Comparison of ENCODE assay signal across 11 cellular contexts in genomic region chr1:116777831-116778830, GRCh38. TPM values are rescaled to one million over a fixed set of nuclear protein-coding genes. Genes with fewer than 3 reads are reported as not detected.
A peak's percentile ranks its signal among the peaks of the same experiment; 100 is the strongest.
DNase-seq lines count a peak whose midpoint lies in the region; ATAC-seq and TF ChIP-seq lines count a peak whose summit lies in the region.
"Had no signal": no experiment of that assay in that cellular context is flagged by ENCODE, and none has a peak within 500 bp of the region (broad histone marks: within the 10 kb centered on the region; RNA-seq: fewer than 3 reads in every experiment).

No MANE protein-coding gene starts in this region.

- H3K4me2 ChIP-seq in MM.1S (ENCODE audit: low read depth, low read length) (peak overlapping the region; percentile 47; the same call in 1 of the 2 replicates), smooth muscle cell (no peak overlapping the region)

- TF ChIP-seq CTCF in MM.1S (IDR thresholded peaks at IDR 0.05; ENCODE audit: low read length) (no peak), cardiac fibroblast (IDR thresholded peaks at IDR 0.05; ENCODE audit: low read depth, low read length) (no peak), smooth muscle cell (IDR thresholded peaks at IDR 0.05; ENCODE audit: borderline replicate concordance, insufficient read depth, poor library complexity, severe bottlenecking) (no peak), mesothelial cell of epicardium (IDR thresholded peaks at IDR 0.05; ENCODE audit: unreplicated experiment) (no peak)

- peaks cover 18% of the 10 kb centered on the region for H3K9me3 Mint-ChIP-seq in mesothelial cell of epicardium

- H2AFZ ChIP-seq in MM.1S (ENCODE audit: low read length): peak overlapping the region; percentile 48; the same call in 1 of the 2 replicates
- H2AFZ ChIP-seq in smooth muscle cell (ENCODE audit: low read depth): peak overlapping the region; percentile 16

- H3K79me2 ChIP-seq in MM.1S (ENCODE audit: low read length): no peaks in the 10 kb centered on the region
- no peaks in the 10 kb centered on the region for H3K79me2 ChIP-seq in smooth muscle cell (ENCODE audit: low read depth)

- H3K27me3 Mint-ChIP-seq in mesothelial cell of epicardium (ENCODE audit: low read depth): no peaks in the 10 kb centered on the region

- H3K9me3 ChIP-seq in MM.1S (replicated peaks; ENCODE audit: insufficient read depth, low read length) (no peaks in the 10 kb centered on the region), smooth muscle cell (replicated peaks; ENCODE audit: low read depth) (no peaks in the 10 kb centered on the region)
- H3K9me3 ChIP-seq: upper lobe of right lung had no signal

- H3K36me3 Mint-ChIP-seq in mesothelial cell of epicardium: peaks cover 2% of the 10 kb centered on the region

- H3K4me1 ChIP-seq in MM.1S (ENCODE audit: low read length) (0 out of 2 replicates have a peak, but pooled peaks cover 6% of the 10 kb centered on the region), smooth muscle cell (ENCODE audit: low read depth) (no peaks in the 10 kb centered on the region)
- H3K4me1 ChIP-seq: upper lobe of right lung had no signal

- ATAC-seq in activated CD4-positive, CD25-positive, alpha-beta regulatory T cell treated with anti-CD3 and anti-CD28 coated beads, Interleukin-2, amount 50 U/mL, for 24 hours: peak; percentile 81 to 82
- ATAC-seq: upper lobe of right lung had no signal

- H4K20me1 ChIP-seq in MM.1S (ENCODE audit: insufficient read depth, low read length) (no peaks in the 10 kb centered on the region), smooth muscle cell (ENCODE audit: low read depth) (no peaks in the 10 kb centered on the region)

- H3K27me3 ChIP-seq in MM.1S (replicated peaks; ENCODE audit: insufficient read depth, low read length) (no peaks in the 10 kb centered on the region), smooth muscle cell (ENCODE audit: low read depth) (no peaks in the 10 kb centered on the region)
- H3K27me3 ChIP-seq: upper lobe of right lung had no signal

- no peaks in the 10 kb centered on the region for H3K9me2 ChIP-seq in MM.1S (replicated peaks; ENCODE audit: insufficient read depth, low read length)

- no peak overlapping the region for H3K4me3 Mint-ChIP-seq in mesothelial cell of epicardium

- no peaks in the 10 kb centered on the region for H3K4me1 Mint-ChIP-seq in mesothelial cell of epicardium

- H3K9ac ChIP-seq in MM.1S (ENCODE audit: low read length) (no peak overlapping the region), smooth muscle cell (ENCODE audit: low read depth) (no peak overlapping the region)

- H3F3A ChIP-seq in MM.1S (ENCODE audit: insufficient read depth, low read length): no peaks in the 10 kb centered on the region
- peaks cover 4% of the 10 kb centered on the region for H3F3A ChIP-seq in smooth muscle cell (ENCODE audit: low read depth)

- no peaks in the 10 kb centered on the region for H3K36me3 ChIP-seq in MM.1S (replicated peaks; ENCODE audit: insufficient read depth, low read length)
- no peaks in the 10 kb centered on the region for H3K36me3 ChIP-seq in smooth muscle cell (ENCODE audit: low read depth)
- H3K36me3 ChIP-seq: upper lobe of right lung had no signal

- no peak for DNase-seq in activated CD4-positive, CD25-positive, alpha-beta regulatory T cell treated with anti-CD3 and anti-CD28 coated beads, Interleukin-2, amount 50 U/mL, for 72 hours
- no peak for DNase-seq in MM.1S
- DNase-seq in cardiac fibroblast (ENCODE audit: low read depth in 2 of 2): peak; percentile 60 to 68
- no peak for DNase-seq in smooth muscle cell (lab: John Stamatoyannopoulos, UW; ENCODE audit: unreplicated experiment)
- no peak for DNase-seq in iPS-NIHi7 (ENCODE audit: extremely low spot score)
- no peak for DNase-seq in activated gamma-delta T cell treated with Interleukin-2 at 50 U/mL for 16 hours
- no peak for DNase-seq in mesothelial cell of epicardium (ENCODE audit: low spot score in 2 of 2, unreplicated experiment in 2 of 2)
- DNase-seq: AML-193, upper lobe of right lung had no signal

- peak overlapping the region; percentile 18; the same call in 1 of the 2 replicates for H3K27ac ChIP-seq in MM.1S (ENCODE audit: low read length)
- H3K27ac ChIP-seq in smooth muscle cell (ENCODE audit: low read depth): peak overlapping the region; percentile 6
- H3K27ac ChIP-seq: upper lobe of right lung had no signal

- 50% methylated on average over 3 of the region's 3 CpGs for WGBS in smooth muscle cell (ENCODE audit: low lambda C conversion rate)

- H3K27ac Mint-ChIP-seq in mesothelial cell of epicardium: no peak overlapping the region

- H3K4me3 ChIP-seq in MM.1S (ENCODE audit: low read length) (no peak overlapping the region), cardiac fibroblast (replicated peaks in 1 of 2; ENCODE audit: low read depth in 2 of 2, low read length in 2 of 2) (no peak overlapping the region), smooth muscle cell (no peak overlapping the region)
- H3K4me3 ChIP-seq: skin epidermis, upper lobe of right lung had no signal

RNA-seq across cellular contexts. Expression of gene CD2, which starts 23.9 kb away (rescaled TPM):
- not detected in 2 replicates for total RNA-seq in smooth muscle cell
- polyA plus RNA-seq in smooth muscle cell: not detected in 2 replicates
- not detected in 3 replicates for total RNA-seq in mesothelial cell of epicardium

Comparison
In these comparisons a context has a peak if more than half of its experiments do, and no peak if none do; other contexts are left out.
1. DNase-seq: peak in cardiac fibroblast (2 of 2); none in activated CD4-positive, CD25-positive, alpha-beta regulatory T cell treated with anti-CD3 and anti-CD28 coated beads, Interleukin-2, amount 50 U/mL, for 72 hours (single experiment), MM.1S (single experiment), smooth muscle cell (single experiment), iPS-NIHi7 (single experiment), activated gamma-delta T cell treated with Interleukin-2 at 50 U/mL for 16 hours (single experiment) and mesothelial cell of epicardium (0 of 2).